ENCODE assay signal across 1 cellular context in the genomic region with DNA sequence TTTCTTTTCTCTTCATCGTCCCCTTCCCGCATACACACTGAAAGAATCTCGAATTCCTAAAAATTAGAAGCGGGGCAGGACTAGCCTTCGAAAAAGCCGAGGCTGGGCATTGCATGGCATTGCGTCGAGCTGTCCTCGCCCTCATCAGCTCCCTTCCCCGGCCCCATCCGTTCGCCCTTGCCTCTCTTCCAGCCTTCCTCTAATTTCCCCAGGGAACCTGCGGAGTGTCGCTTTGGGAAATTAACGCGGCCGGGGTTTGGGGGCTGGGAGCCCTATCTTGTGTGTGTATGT.
TF ChIP-seq lines count a peak whose summit lies in the region.

No MANE protein-coding gene starts in this region.

TF ChIP-seq in GM23338, 12 proteins besides CTCF, POLR2A, EP300 and RAD21 (continued from another document):
- TF ChIP-seq, protein P1, sequence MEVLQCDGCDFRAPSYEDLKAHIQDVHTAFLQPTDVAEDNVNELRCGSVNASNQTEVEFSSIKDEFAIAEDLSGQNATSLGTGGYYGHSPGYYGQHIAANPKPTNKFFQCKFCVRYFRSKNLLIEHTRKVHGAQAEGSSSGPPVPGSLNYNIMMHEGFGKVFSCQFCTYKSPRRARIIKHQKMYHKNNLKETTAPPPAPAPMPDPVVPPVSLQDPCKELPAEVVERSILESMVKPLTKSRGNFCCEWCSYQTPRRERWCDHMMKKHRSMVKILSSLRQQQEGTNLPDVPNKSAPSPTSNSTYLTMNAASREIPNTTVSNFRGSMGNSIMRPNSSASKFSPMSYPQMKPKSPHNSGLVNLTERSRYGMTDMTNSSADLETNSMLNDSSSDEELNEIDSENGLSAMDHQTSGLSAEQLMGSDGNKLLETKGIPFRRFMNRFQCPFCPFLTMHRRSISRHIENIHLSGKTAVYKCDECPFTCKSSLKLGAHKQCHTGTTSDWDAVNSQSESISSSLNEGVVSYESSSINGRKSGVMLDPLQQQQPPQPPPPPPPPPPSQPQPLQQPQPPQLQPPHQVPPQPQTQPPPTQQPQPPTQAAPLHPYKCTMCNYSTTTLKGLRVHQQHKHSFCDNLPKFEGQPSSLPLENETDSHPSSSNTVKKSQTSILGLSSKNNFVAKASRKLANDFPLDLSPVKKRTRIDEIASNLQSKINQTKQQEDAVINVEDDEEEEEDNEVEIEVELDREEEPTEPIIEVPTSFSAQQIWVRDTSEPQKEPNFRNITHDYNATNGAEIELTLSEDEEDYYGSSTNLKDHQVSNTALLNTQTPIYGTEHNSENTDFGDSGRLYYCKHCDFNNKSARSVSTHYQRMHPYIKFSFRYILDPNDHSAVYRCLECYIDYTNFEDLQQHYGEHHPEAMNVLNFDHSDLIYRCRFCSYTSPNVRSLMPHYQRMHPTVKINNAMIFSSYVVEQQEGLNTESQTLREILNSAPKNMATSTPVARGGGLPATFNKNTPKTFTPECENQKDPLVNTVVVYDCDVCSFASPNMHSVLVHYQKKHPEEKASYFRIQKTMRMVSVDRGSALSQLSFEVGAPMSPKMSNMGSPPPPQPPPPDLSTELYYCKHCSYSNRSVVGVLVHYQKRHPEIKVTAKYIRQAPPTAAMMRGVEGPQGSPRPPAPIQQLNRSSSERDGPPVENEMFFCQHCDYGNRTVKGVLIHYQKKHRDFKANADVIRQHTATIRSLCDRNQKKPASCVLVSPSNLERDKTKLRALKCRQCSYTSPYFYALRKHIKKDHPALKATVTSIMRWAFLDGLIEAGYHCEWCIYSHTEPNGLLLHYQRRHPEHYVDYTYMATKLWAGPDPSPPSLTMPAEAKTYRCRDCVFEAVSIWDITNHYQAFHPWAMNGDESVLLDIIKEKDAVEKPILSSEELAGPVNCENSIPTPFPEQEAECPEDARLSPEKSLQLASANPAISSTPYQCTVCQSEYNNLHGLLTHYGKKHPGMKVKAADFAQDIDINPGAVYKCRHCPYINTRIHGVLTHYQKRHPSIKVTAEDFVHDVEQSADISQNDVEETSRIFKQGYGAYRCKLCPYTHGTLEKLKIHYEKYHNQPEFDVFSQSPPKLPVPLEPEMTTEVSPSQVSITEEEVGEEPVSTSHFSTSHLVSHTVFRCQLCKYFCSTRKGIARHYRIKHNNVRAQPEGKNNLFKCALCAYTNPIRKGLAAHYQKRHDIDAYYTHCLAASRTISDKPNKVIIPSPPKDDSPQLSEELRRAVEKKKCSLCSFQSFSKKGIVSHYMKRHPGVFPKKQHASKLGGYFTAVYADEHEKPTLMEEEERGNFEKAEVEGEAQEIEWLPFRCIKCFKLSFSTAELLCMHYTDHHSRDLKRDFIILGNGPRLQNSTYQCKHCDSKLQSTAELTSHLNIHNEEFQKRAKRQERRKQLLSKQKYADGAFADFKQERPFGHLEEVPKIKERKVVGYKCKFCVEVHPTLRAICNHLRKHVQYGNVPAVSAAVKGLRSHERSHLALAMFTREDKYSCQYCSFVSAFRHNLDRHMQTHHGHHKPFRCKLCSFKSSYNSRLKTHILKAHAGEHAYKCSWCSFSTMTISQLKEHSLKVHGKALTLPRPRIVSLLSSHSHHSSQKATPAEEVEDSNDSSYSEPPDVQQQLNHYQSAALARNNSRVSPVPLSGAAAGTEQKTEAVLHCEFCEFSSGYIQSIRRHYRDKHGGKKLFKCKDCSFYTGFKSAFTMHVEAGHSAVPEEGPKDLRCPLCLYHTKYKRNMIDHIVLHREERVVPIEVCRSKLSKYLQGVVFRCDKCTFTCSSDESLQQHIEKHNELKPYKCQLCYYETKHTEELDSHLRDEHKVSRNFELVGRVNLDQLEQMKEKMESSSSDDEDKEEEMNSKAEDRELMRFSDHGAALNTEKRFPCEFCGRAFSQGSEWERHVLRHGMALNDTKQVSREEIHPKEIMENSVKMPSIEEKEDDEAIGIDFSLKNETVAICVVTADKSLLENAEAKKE (CRISPR knock-in tag; IDR thresholded peaks at IDR 0.05) = no peak
- TF ChIP-seq CREB1 (CRISPR knock-in tag; IDR thresholded peaks at IDR 0.05; ENCODE audit: low read depth) = no peak
- no peak for TF ChIP-seq EZH2 (IDR thresholded peaks at IDR 0.05; ENCODE audit: low read depth, unreplicated experiment)
- TF ChIP-seq, protein P2, sequence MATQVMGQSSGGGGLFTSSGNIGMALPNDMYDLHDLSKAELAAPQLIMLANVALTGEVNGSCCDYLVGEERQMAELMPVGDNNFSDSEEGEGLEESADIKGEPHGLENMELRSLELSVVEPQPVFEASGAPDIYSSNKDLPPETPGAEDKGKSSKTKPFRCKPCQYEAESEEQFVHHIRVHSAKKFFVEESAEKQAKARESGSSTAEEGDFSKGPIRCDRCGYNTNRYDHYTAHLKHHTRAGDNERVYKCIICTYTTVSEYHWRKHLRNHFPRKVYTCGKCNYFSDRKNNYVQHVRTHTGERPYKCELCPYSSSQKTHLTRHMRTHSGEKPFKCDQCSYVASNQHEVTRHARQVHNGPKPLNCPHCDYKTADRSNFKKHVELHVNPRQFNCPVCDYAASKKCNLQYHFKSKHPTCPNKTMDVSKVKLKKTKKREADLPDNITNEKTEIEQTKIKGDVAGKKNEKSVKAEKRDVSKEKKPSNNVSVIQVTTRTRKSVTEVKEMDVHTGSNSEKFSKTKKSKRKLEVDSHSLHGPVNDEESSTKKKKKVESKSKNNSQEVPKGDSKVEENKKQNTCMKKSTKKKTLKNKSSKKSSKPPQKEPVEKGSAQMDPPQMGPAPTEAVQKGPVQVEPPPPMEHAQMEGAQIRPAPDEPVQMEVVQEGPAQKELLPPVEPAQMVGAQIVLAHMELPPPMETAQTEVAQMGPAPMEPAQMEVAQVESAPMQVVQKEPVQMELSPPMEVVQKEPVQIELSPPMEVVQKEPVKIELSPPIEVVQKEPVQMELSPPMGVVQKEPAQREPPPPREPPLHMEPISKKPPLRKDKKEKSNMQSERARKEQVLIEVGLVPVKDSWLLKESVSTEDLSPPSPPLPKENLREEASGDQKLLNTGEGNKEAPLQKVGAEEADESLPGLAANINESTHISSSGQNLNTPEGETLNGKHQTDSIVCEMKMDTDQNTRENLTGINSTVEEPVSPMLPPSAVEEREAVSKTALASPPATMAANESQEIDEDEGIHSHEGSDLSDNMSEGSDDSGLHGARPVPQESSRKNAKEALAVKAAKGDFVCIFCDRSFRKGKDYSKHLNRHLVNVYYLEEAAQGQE (IDR thresholded peaks at IDR 0.05; ENCODE audit: unreplicated experiment) = no peak
